ENCODE assay signal across 24 cellular contexts in the genomic region with DNA sequence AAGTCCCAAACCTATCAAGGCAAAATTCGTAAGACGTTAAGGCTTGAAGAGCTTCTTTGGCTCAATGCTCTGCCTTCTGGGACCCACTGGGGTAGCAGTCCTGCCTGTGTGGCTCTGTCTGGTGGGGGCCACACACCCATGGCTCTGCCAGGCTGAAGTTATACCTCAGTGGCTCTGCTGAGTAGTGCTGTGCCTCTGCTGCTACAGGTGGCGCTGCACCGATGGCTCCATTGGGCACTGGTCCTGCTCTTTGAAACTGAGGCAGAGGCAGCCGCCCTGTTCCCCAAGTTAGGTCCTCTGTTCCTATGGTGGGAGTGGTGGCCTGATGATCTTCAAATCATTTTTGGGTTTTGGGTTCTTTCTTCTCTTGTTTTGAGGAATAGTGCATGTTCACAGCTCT.
A peak's percentile ranks its signal among the peaks of the same experiment; 100 is the strongest.
DNase-seq lines count a peak whose midpoint lies in the region; FAIRE-seq and TF ChIP-seq lines count a peak whose summit lies in the region.
"Had no signal": no experiment of that assay in that cellular context is flagged by ENCODE, and none has a peak within 500 bp of the region (broad histone marks: within the 10 kb centered on the region; RNA-seq: fewer than 3 reads in every experiment).

No MANE protein-coding gene starts in this region.

- no peak overlapping the region for H4K5ac ChIP-seq in H1 (ENCODE audit: insufficient read length, low read depth, low read length)

- no peaks in the 10 kb centered on the region for H3K23me2 ChIP-seq in H1 (ENCODE audit: low read depth, low read length)

- H2AFZ ChIP-seq in Karpas-422 (ENCODE audit: low read length) (no peak overlapping the region), H1 (ENCODE audit: low read length) (no peak overlapping the region), neuronal stem cell (ENCODE audit: low read length) (no peak overlapping the region)
- H2AFZ ChIP-seq: GM23248 had no signal

- no peak overlapping the region for H3K14ac ChIP-seq in H1 (ENCODE audit: insufficient read length)
- no peak overlapping the region for H3K14ac ChIP-seq in neuronal stem cell (ENCODE audit: low read length)

- H4K8ac ChIP-seq in H1 (ENCODE audit: extremely low read depth, insufficient read depth, low read length) (no peak overlapping the region), neuronal stem cell (ENCODE audit: low read depth, low read length) (no peak overlapping the region)

- H3K79me2 ChIP-seq in Karpas-422 (ENCODE audit: low read length), result no peaks in the 10 kb centered on the region
- H3K79me2 ChIP-seq in H1 (ENCODE audit: control insufficient read depth in 1 of 2, insufficient read depth in 2 of 2, low read length in 2 of 2), result no peaks in the 10 kb centered on the region

- TF ChIP-seq CTCF in GM12872 (IDR thresholded peaks at IDR 0.05; ENCODE audit: insufficient read depth, low read depth, low read length) (peak; percentile 13; the same call in 1 of the 3 replicates), H1 (IDR thresholded peaks at IDR 0.05; ENCODE audit: control extremely low read depth in 1 of 3, insufficient read depth in 1 of 3, low read depth in 1 of 3, low read length in 3 of 3) (peak; percentile 49 to 80 (median 78)), ovary (IDR thresholded peaks at IDR 0.05) (no peak)

- no peaks in the 10 kb centered on the region for H3K79me1 ChIP-seq in H1 (ENCODE audit: low read depth, low read length)
- no peaks in the 10 kb centered on the region for H3K79me1 ChIP-seq in neuronal stem cell (ENCODE audit: low read depth, low read length)

- H3K9ac ChIP-seq in Karpas-422 (ENCODE audit: low read length) (no peak overlapping the region), H1 (replicated peaks in 1 of 4; ENCODE audit: extremely low read depth in 1 of 4, low read depth in 3 of 4, low read length in 3 of 4) (no peak overlapping the region), neuronal stem cell (ENCODE audit: low read depth, low read length, poor library complexity) (peak overlapping the region; percentile 44)
- H3K9ac ChIP-seq: GM23248, KMS-11 had no signal

- H3K23ac ChIP-seq in H1 (ENCODE audit: insufficient read length), result no peak overlapping the region
- no peak overlapping the region for H3K23ac ChIP-seq in neuronal stem cell (ENCODE audit: low read depth, low read length, poor library complexity)

- H2BK12ac ChIP-seq in H1 (ENCODE audit: low read depth, low read length) (no peak overlapping the region), neuronal stem cell (ENCODE audit: low read length) (no peak overlapping the region)

- POLR2A ChIA-PET in H1 (lab: Charles Lee; ENCODE audit: partially characterized antibody), result interaction anchor here (0.6 kb wide), 1 partner anchor 21 kb away, joined by 3 read pairs; no protein-coding TSS in a partner anchor

- no peak overlapping the region for H4K91ac ChIP-seq in H1 (replicated peaks; ENCODE audit: insufficient read length, low read length)
- no peak overlapping the region for H4K91ac ChIP-seq in neuronal stem cell (ENCODE audit: low read depth, low read length, poor library complexity)

- no peak overlapping the region for H2AK5ac ChIP-seq in H1 (ENCODE audit: low read depth, low read length)
- H2AK5ac ChIP-seq in neuronal stem cell (ENCODE audit: low read depth, low read length), result no peak overlapping the region

- TF ChIP-seq EP300 in H1 (IDR thresholded peaks at IDR 0.05; ENCODE audit: borderline replicate concordance in 1 of 2, low read depth in 2 of 2, low read length in 2 of 2), result no peak
- TF ChIP-seq EP300 in ovary (IDR thresholded peaks at IDR 0.05), result no peak

- TF ChIP-seq RAD21 in H1 (IDR thresholded peaks at IDR 0.05 in 1 of 2, conservative IDR thresholded peaks at IDR 0.05 in 1 of 2; ENCODE audit: low read depth in 2 of 2, low read length in 2 of 2), result peak; percentile 29 to 49

- H3K4ac ChIP-seq in H1 (replicated peaks; ENCODE audit: insufficient read length, low read depth, low read length) (no peak overlapping the region), neuronal stem cell (ENCODE audit: low read length) (no peak overlapping the region)

- H3K4me3 ChIP-seq in Karpas-422 (ENCODE audit: low read length) (no peak overlapping the region), H1 (ENCODE audit: extremely low read depth in 1 of 4, insufficient read depth in 2 of 4, low read depth in 3 of 4, low read length in 4 of 4) (no peak overlapping the region), neuronal stem cell (ENCODE audit: low read length in 2 of 2) (no peak overlapping the region), ovary (no peak overlapping the region)
- H3K4me3 ChIP-seq: GM23248, SJCRH30 had no signal

- H3K9me3 ChIP-seq in Karpas-422 (ENCODE audit: low read length) (no peaks in the 10 kb centered on the region), H1 (ENCODE audit: insufficient read depth in 2 of 2, low read depth in 1 of 2, low read length in 1 of 2) (no peaks in the 10 kb centered on the region), neuronal stem cell (replicated peaks in 1 of 2; ENCODE audit: control insufficient read depth in 2 of 2, insufficient read depth in 1 of 2, low read depth in 1 of 2, low read length in 2 of 2) (no peaks in the 10 kb centered on the region), ovary (no peaks in the 10 kb centered on the region)
- H3K9me3 ChIP-seq: SJCRH30 had no signal

- no peak overlapping the region for H3K27ac ChIP-seq in Karpas-422 (ENCODE audit: low read length)
- no peak overlapping the region for H3K27ac ChIP-seq in H1 (ENCODE audit: low read depth, low read length)
- no peak overlapping the region for H3K27ac ChIP-seq in neuronal stem cell (replicated peaks; ENCODE audit: low read length)
- H3K27ac ChIP-seq in ovary, result no peak overlapping the region
- H3K27ac ChIP-seq: GM23248, KMS-11, RWPE1, SJCRH30 had no signal

- no peak overlapping the region for H3K56ac ChIP-seq in H1 (replicated peaks; ENCODE audit: insufficient read length, low read depth, low read length)

- H3K4me1 ChIP-seq in Karpas-422 (ENCODE audit: low read length) (no peaks in the 10 kb centered on the region), H1 (replicated peaks in 1 of 4; ENCODE audit: control insufficient read depth in 3 of 4, insufficient read depth in 4 of 4, low read length in 3 of 4) (peaks cover 0 to 5% (median 0%) of the 10 kb centered on the region in 4 experiments; a peak in 1 of 7 replicates), neuronal stem cell (ENCODE audit: control insufficient read depth in 2 of 2, insufficient read depth in 1 of 2, low read depth in 1 of 2, low read length in 2 of 2) (no peaks in the 10 kb centered on the region), ovary (ENCODE audit: insufficient read depth) (no peaks in the 10 kb centered on the region)
- H3K4me1 ChIP-seq: SJCRH30 had no signal

- H4K20me1 ChIP-seq in Karpas-422 (ENCODE audit: insufficient read depth, low read depth, low read length) (no peaks in the 10 kb centered on the region), H1 (replicated peaks in 1 of 2; ENCODE audit: control insufficient read depth in 1 of 2, insufficient read depth in 2 of 2, low read length in 2 of 2) (no peaks in the 10 kb centered on the region)

- DNase-seq in Karpas-422 (peak; percentile 47), H1 (ENCODE audit: low read depth in 1 of 2, low spot score in 2 of 2) (peak; percentile 15 to 53), neuronal stem cell (ENCODE audit: low spot score) (no peak), ovary (no peak), CD1c-positive myeloid dendritic cell (ENCODE audit: extremely low spot score) (no peak)
- DNase-seq in activated CD4-positive, alpha-beta T cell treated with anti-CD3 and anti-CD28 coated beads, Interleukin-2, amount 50 U/mL, for 4 hours, result no peak
- DNase-seq: CD8-positive, alpha-beta T cell; DMS79; GM23248; HFFc6; MM.1S; NCI-H1105; NCI-H187; NCI-H345; NCI-H526; NK-92 treated with Interleukin-12 subunit alpha and Interleukin-12 subunit beta, amount 100 ng/mL, for 24 hours; OCI-M1; SJCRH30 had no signal

- H2BK120ac ChIP-seq in H1 (replicated peaks; ENCODE audit: low read depth, low read length) (no peak overlapping the region), neuronal stem cell (ENCODE audit: low read depth, low read length) (no peak overlapping the region)

- H2BK5ac ChIP-seq in H1 (ENCODE audit: low read depth, low read length) (no peak overlapping the region), neuronal stem cell (ENCODE audit: low read length) (no peak overlapping the region)

- no peaks in the 10 kb centered on the region for H3K27me3 ChIP-seq in Karpas-422 (ENCODE audit: low read length)
- H3K27me3 ChIP-seq in H1 (replicated peaks in 1 of 4; ENCODE audit: control insufficient read depth in 3 of 4, extremely low read depth in 1 of 4, insufficient read depth in 3 of 4, low read length in 3 of 4), result no peaks in the 10 kb centered on the region
- no peaks in the 10 kb centered on the region for H3K27me3 ChIP-seq in neuronal stem cell (ENCODE audit: control insufficient read depth in 3 of 3, insufficient read depth in 3 of 3, low read depth in 1 of 3, low read length in 3 of 3)
- no peaks in the 10 kb centered on the region for H3K27me3 ChIP-seq in ovary
- H3K27me3 ChIP-seq: SJCRH30 had no signal

- 70% methylated on average over 5 of the region's 5 CpGs; no CpG with 5 or more reads in 1 of the 2 experiments for WGBS in H1 (ENCODE audit: extremely low coverage in 1 of 2, insufficient coverage in 1 of 2, insufficient read length in 1 of 2, insufficient replicate concordance in 2 of 2, low coverage in 1 of 2, low lambda C conversion rate in 2 of 2, missing lambda C conversion rate in 1 of 2), 2 experiments
- WGBS in neuronal stem cell (ENCODE audit: extremely low coverage in 2 of 2, insufficient read length in 2 of 2, insufficient replicate concordance in 1 of 2), 2 donors, result no CpG with 5 or more reads among the region's 5 CpGs
- WGBS in ovary, 3 donors, result 89 to 98% (median 94%) methylated on average over 5 of the region's 5 CpGs

- H3K36me3 ChIP-seq in Karpas-422 (ENCODE audit: insufficient read depth, low read length), result no peaks in the 10 kb centered on the region
- H3K36me3 ChIP-seq in H1 (ENCODE audit: control insufficient read depth in 2 of 4, insufficient read depth in 4 of 4, low read length in 3 of 4), result no peaks in the 10 kb centered on the region
- H3K36me3 ChIP-seq in neuronal stem cell (replicated peaks in 1 of 2; ENCODE audit: control insufficient read depth in 2 of 2, insufficient read depth in 2 of 2, low read length in 2 of 2), result no peaks in the 10 kb centered on the region
- no peaks in the 10 kb centered on the region for H3K36me3 ChIP-seq in ovary
- H3K36me3 ChIP-seq: SJCRH30 had no signal

- intact Hi-C loops in ovary (cut with DNase I), result no loop called here

- CTCF ChIA-PET in H1 (lab: Charles Lee; ENCODE audit: partially characterized antibody), result interaction anchor here (0.6 to 1.4 kb wide), 5 partner anchors 9 to 219 kb away, joined by 3 read pairs; no protein-coding TSS in a partner anchor

- no peak overlapping the region for H3K4me2 ChIP-seq in Karpas-422 (ENCODE audit: low read depth, low read length, poor library complexity, severe bottlenecking)
- H3K4me2 ChIP-seq in H1 (ENCODE audit: insufficient read depth in 1 of 2, low read depth in 2 of 2, low read length in 2 of 2), result no peak overlapping the region
- no peak overlapping the region for H3K4me2 ChIP-seq in neuronal stem cell (ENCODE audit: insufficient read depth, low read length, poor library complexity, severe bottlenecking)
- H3K4me2 ChIP-seq: KMS-11 had no signal

- H2BK20ac ChIP-seq in H1 (ENCODE audit: low read length), result no peak overlapping the region

- no peaks in the 10 kb centered on the region for H3K9me2 ChIP-seq in Karpas-422 (replicated peaks; ENCODE audit: insufficient read depth, low read length)

- no peak overlapping the region for H3K18ac ChIP-seq in H1 (ENCODE audit: extremely low read depth, low read length)
- H3K18ac ChIP-seq in neuronal stem cell (ENCODE audit: low read length), result no peak overlapping the region

- FAIRE-seq in H1 (lab: Jason Lieb, UNC), result no peak
- FAIRE-seq: D721Med, GM12891, GM18507 had no signal

- TF ChIP-seq POLR2A in H1 (IDR thresholded peaks at IDR 0.05; ENCODE audit: control extremely low read depth in 1 of 2, low read depth in 2 of 2, low read length in 2 of 2), result no peak
- TF ChIP-seq POLR2A in ovary (IDR thresholded peaks at IDR 0.05), result no peak

- no peak overlapping the region for H2BK15ac ChIP-seq in H1 (ENCODE audit: low read length)
- H2BK15ac ChIP-seq in neuronal stem cell (ENCODE audit: low read length), result no peak overlapping the region

Comparison
In these comparisons a context has a peak if more than half of its experiments do, and no peak if none do; other contexts are left out.
1. CTCF ChIP-seq: peak in GM12872 (single experiment) and H1 (3 of 3); none in ovary (0 of 3).
2. DNase-seq: peak in Karpas-422 (single experiment) and H1 (2 of 2); none in neuronal stem cell (single experiment), ovary (0 of 5), activated CD4-positive, alpha-beta T cell treated with anti-CD3 and anti-CD28 coated beads, Interleukin-2, amount 50 U/mL, for 4 hours (0 of 2) and CD1c-positive myeloid dendritic cell (single experiment).